Comparison of ENCODE assay signal across 19 cellular contexts in the genomic region with DNA sequence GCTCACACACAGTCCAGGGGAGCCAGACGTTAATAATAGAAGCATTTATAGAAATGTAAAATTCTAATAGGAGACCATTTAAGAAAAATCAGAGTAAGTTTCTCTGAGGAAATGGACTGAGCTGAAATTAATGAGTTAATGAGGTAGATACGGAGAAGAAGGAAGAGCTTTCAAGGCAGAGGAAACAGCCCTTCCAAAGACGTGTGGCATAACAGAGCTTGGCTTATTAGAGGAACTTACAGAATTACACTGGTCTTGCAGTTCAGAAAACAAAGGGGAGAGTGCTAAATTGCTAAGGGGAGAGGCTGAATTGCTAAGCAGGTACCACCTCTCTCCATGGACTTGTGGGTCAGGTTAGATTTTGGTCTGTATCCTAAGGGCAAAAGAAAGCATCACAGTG. TPM values are rescaled to one million over a fixed set of nuclear protein-coding genes. Genes with fewer than 3 reads are reported as not detected.
"Had no signal": no experiment of that assay in that cellular context is flagged by ENCODE, and none has a peak within 500 bp of the region (broad histone marks: within the 10 kb centered on the region; RNA-seq: fewer than 3 reads in every experiment).

No MANE protein-coding gene starts in this region.

- H3K4me1 Mint-ChIP-seq: activated naive CD8-positive, alpha-beta T cell treated with anti-CD3 and anti-CD28 coated beads, Interleukin-2, amount 10 ng/mL, durations not matched to agents 7 days and 5 days; naive B cell; stimulated activated memory B cell treated with anti-CD40 and anti-IgM and Interleukin-4, amounts not matched to agents 10 μg/mL and 1 μg/mL and 100 μg/mL, for 72 hours had no signal

- ATAC-seq: activated CD8-positive, alpha-beta T cell treated with anti-CD3 and anti-CD28 coated beads for 36 hours; body of pancreas; effector memory CD8-positive, alpha-beta T cell; left ventricle myocardium superior; mucosa of descending colon; stimulated activated memory B cell treated with anti-CD40 and anti-IgM and Interleukin-4, amounts not matched to agents 10 μg/mL and 1 μg/mL and 100 μg/mL, for 72 hours had no signal

- H3K27me3 ChIP-seq: body of pancreas, esophagus squamous epithelium, sigmoid colon, upper lobe of left lung had no signal

- H3K27ac Mint-ChIP-seq: activated CD8-positive, alpha-beta T cell treated with anti-CD3 and anti-CD28 coated beads for 36 hours; activated naive CD8-positive, alpha-beta T cell treated with anti-CD3 and anti-CD28 coated beads, Interleukin-2, amount 10 ng/mL, durations not matched to agents 7 days and 5 days; activated T-helper 2 cell treated with anti-CD3 and anti-CD28 coated beads, Interferon-gamma antibody, Interleukin-2, Interleukin-4, amounts not matched to agents 10 μg/mL and 5 μg/mL and 100 μg/mL, durations not matched to agents 14 hours and 24 hours and 36 hours; effector memory CD8-positive, alpha-beta T cell; naive B cell; stimulated activated memory B cell treated with anti-CD40 and anti-IgM and Interleukin-4, amounts not matched to agents 10 μg/mL and 1 μg/mL and 100 μg/mL, for 72 hours had no signal

- H3K4me3 ChIP-seq: body of pancreas, esophagus squamous epithelium, mucosa of descending colon, sigmoid colon, thoracic aorta, upper lobe of left lung had no signal

- H3K36me3 Mint-ChIP-seq: naive B cell had no signal

- H3K4me1 ChIP-seq: esophagus squamous epithelium, sigmoid colon, upper lobe of left lung had no signal

- H3K27ac ChIP-seq: body of pancreas, esophagus squamous epithelium, sigmoid colon, thoracic aorta, upper lobe of left lung had no signal

- DNase-seq: activated CD4-positive, alpha-beta T cell treated with anti-CD3 and anti-CD28 coated beads for 48 hours; activated CD4-positive, CD25-positive, alpha-beta regulatory T cell; activated CD8-positive, alpha-beta T cell treated with anti-CD3 and anti-CD28 coated beads for 36 hours; activated naive CD4-positive, alpha-beta T cell treated with Interleukin-2 at 50 U/mL for 16 hours; activated naive CD8-positive, alpha-beta T cell treated with anti-CD3 and anti-CD28 coated beads, Interleukin-2, amount 10 ng/mL, durations not matched to agents 7 days and 5 days; activated T-cell treated with anti-CD3 and anti-CD28 coated beads, Interleukin-2, amount 50 U/mL, for 1 hour; amygdala; body of pancreas; effector memory CD8-positive, alpha-beta T cell; esophagus squamous epithelium; left ventricle myocardium superior; mucosa of descending colon; naive B cell; sigmoid colon; stimulated activated CD4-positive, alpha-beta T cell treated with anti-CD3 and anti-CD28 coated beads, Interleukin-4, amount 100 ng/mL, for 4 hours; upper lobe of left lung had no signal

- H3K4me3 Mint-ChIP-seq: activated CD8-positive, alpha-beta T cell treated with anti-CD3 and anti-CD28 coated beads for 36 hours; activated naive CD8-positive, alpha-beta T cell treated with anti-CD3 and anti-CD28 coated beads, Interleukin-2, amount 10 ng/mL, durations not matched to agents 7 days and 5 days; effector memory CD8-positive, alpha-beta T cell; naive B cell; stimulated activated memory B cell treated with anti-CD40 and anti-IgM and Interleukin-4, amounts not matched to agents 10 μg/mL and 1 μg/mL and 100 μg/mL, for 72 hours had no signal

- H3K27me3 Mint-ChIP-seq: activated CD8-positive, alpha-beta T cell treated with anti-CD3 and anti-CD28 coated beads for 36 hours; activated naive CD8-positive, alpha-beta T cell treated with anti-CD3 and anti-CD28 coated beads, Interleukin-2, amount 10 ng/mL, durations not matched to agents 7 days and 5 days; naive B cell; stimulated activated memory B cell treated with anti-CD40 and anti-IgM and Interleukin-4, amounts not matched to agents 10 μg/mL and 1 μg/mL and 100 μg/mL, for 72 hours had no signal

- H3K9me3 ChIP-seq: body of pancreas, esophagus squamous epithelium, mucosa of descending colon, sigmoid colon, thoracic aorta, upper lobe of left lung had no signal

- H3K36me3 ChIP-seq: esophagus squamous epithelium, sigmoid colon, thoracic aorta, upper lobe of left lung had no signal

- H3K9me3 Mint-ChIP-seq: activated CD8-positive, alpha-beta T cell treated with anti-CD3 and anti-CD28 coated beads for 36 hours; activated T-helper 2 cell treated with anti-CD3 and anti-CD28 coated beads, Interferon-gamma antibody, Interleukin-2, Interleukin-4, amounts not matched to agents 10 μg/mL and 5 μg/mL and 100 μg/mL, durations not matched to agents 14 hours and 24 hours and 36 hours; effector memory CD8-positive, alpha-beta T cell; stimulated activated memory B cell treated with anti-CD40 and anti-IgM and Interleukin-4, amounts not matched to agents 10 μg/mL and 1 μg/mL and 100 μg/mL, for 72 hours had no signal

RNA-seq across cellular contexts. Expression of a gene that starts 54.4 kb away (rescaled TPM):
- total RNA-seq: activated T-helper 2 cell treated with anti-CD3 and anti-CD28 coated beads, Interferon-gamma antibody, Interleukin-2, Interleukin-4, amounts not matched to agents 10 μg/mL and 5 μg/mL and 100 μg/mL, durations not matched to agents 14 hours and 24 hours and 36 hours; body of pancreas; esophagus squamous epithelium had no signal
